8 cellular contexts compared by ENCODE assay signal in genomic region chr12:122975790-122976647, GRCh38. TPM values are rescaled to one million over a fixed set of nuclear protein-coding genes. Genes with fewer than 3 reads are reported as not detected.
DNase-seq lines count a peak whose midpoint lies in the region; ATAC-seq lines count a peak whose summit lies in the region.

No MANE protein-coding gene starts in this region.

- H3K4me3 Mint-ChIP-seq in activated T-cell treated with anti-CD3 and anti-CD28 coated beads, Interleukin-2, amount 50 U/mL, for 72 hours, result peak overlapping the region; percentile 98
- H3K4me3 Mint-ChIP-seq in activated CD8-positive, alpha-beta T cell treated with anti-CD3 and anti-CD28 coated beads, Interleukin-2, amount 10 ng/mL, durations not matched to agents 7 days and 5 days, result peak overlapping the region; percentile 99
- H3K4me3 Mint-ChIP-seq in immature natural killer cell, result peak overlapping the region; percentile 98 to 99 (median 98)

- H3K27me3 Mint-ChIP-seq in activated T-cell treated with anti-CD3 and anti-CD28 coated beads, Interleukin-2, amount 50 U/mL, for 72 hours (ENCODE audit: low read depth), result no peaks in the 10 kb centered on the region
- H3K27me3 Mint-ChIP-seq in activated CD8-positive, alpha-beta T cell treated with anti-CD3 and anti-CD28 coated beads, Interleukin-2, amount 10 ng/mL, durations not matched to agents 7 days and 5 days (ENCODE audit: low read depth), result no peaks in the 10 kb centered on the region
- H3K27me3 Mint-ChIP-seq in immature natural killer cell (ENCODE audit: low read depth in 3 of 3), result peaks cover 12 to 20% (median 13%) of the 10 kb centered on the region in 3 donors

- H3K27me3 ChIP-seq in thymus (ENCODE audit: control insufficient read depth, insufficient read depth), result no peaks in the 10 kb centered on the region

- CTCF ChIA-PET in activated CD8-positive, alpha-beta T cell treated with anti-CD3 and anti-CD28 coated beads, Interleukin-2, amount 10 ng/mL, durations not matched to agents 7 days and 5 days (lab: Charles Lee), result interaction anchor here (1.0 to 3.4 kb wide), 8 partner anchors 8 to 262 kb away, joined by 3 to 14 read pairs (median 4); no protein-coding TSS in a partner anchor

- H3K27ac ChIP-seq in thymus (ENCODE audit: low read depth), result no peak overlapping the region

- H3K4me1 Mint-ChIP-seq in activated T-cell treated with anti-CD3 and anti-CD28 coated beads, Interleukin-2, amount 50 U/mL, for 72 hours (ENCODE audit: low read depth), result peaks cover 32% of the 10 kb centered on the region
- peaks cover 46% of the 10 kb centered on the region for H3K4me1 Mint-ChIP-seq in activated CD8-positive, alpha-beta T cell treated with anti-CD3 and anti-CD28 coated beads, Interleukin-2, amount 10 ng/mL, durations not matched to agents 7 days and 5 days (ENCODE audit: low read depth)
- H3K4me1 Mint-ChIP-seq in immature natural killer cell, result peaks cover 38 to 42% of the 10 kb centered on the region in 2 donors

- peaks cover 23% of the 10 kb centered on the region for H3K4me1 ChIP-seq in thymus (ENCODE audit: control insufficient read depth, insufficient read depth, low read length)

- ATAC-seq in activated T-cell treated with anti-CD3 and anti-CD28 coated beads, Interleukin-2, amount 50 U/mL, for 72 hours (replicated peaks in 1 of 2), result no peak
- ATAC-seq in activated CD8-positive, alpha-beta T cell treated with anti-CD3 and anti-CD28 coated beads, Interleukin-2, amount 10 ng/mL, durations not matched to agents 7 days and 5 days, result no peak
- ATAC-seq in HG02885 (IDR thresholded peaks at IDR 0.05; ENCODE audit: poor library complexity, unreplicated experiment), result no peak

- H3K36me3 Mint-ChIP-seq in activated T-cell treated with anti-CD3 and anti-CD28 coated beads, Interleukin-2, amount 50 U/mL, for 72 hours (ENCODE audit: insufficient read depth in 2 of 2), result peaks cover 0 to 1% of the 10 kb centered on the region in 2 donors
- H3K36me3 Mint-ChIP-seq in activated CD8-positive, alpha-beta T cell treated with anti-CD3 and anti-CD28 coated beads, Interleukin-2, amount 10 ng/mL, durations not matched to agents 7 days and 5 days (ENCODE audit: low read depth), result peaks cover 15% of the 10 kb centered on the region
- H3K36me3 Mint-ChIP-seq in immature natural killer cell, result no peaks in the 10 kb centered on the region

- peak overlapping the region; percentile 54 for H3K27ac Mint-ChIP-seq in activated T-cell treated with anti-CD3 and anti-CD28 coated beads, Interleukin-2, amount 50 U/mL, for 72 hours
- H3K27ac Mint-ChIP-seq in activated CD8-positive, alpha-beta T cell treated with anti-CD3 and anti-CD28 coated beads, Interleukin-2, amount 10 ng/mL, durations not matched to agents 7 days and 5 days, result peak overlapping the region; percentile 100
- H3K27ac Mint-ChIP-seq in immature natural killer cell, result peak overlapping the region; percentile 98 to 100 (median 98)

- peaks cover 13% of the 10 kb centered on the region for H3K36me3 ChIP-seq in thymus (ENCODE audit: control insufficient read depth, insufficient read depth)

- H3K9me3 Mint-ChIP-seq in activated T-cell treated with anti-CD3 and anti-CD28 coated beads, Interleukin-2, amount 50 U/mL, for 72 hours, result no peaks in the 10 kb centered on the region
- no peaks in the 10 kb centered on the region for H3K9me3 Mint-ChIP-seq in activated CD8-positive, alpha-beta T cell treated with anti-CD3 and anti-CD28 coated beads, Interleukin-2, amount 10 ng/mL, durations not matched to agents 7 days and 5 days (ENCODE audit: insufficient read depth)
- no peaks in the 10 kb centered on the region for H3K9me3 Mint-ChIP-seq in immature natural killer cell

- WGBS in thymus, result 20% methylated on average over 8 of the region's 8 CpGs

- POLR2A ChIA-PET in activated CD8-positive, alpha-beta T cell treated with anti-CD3 and anti-CD28 coated beads, Interleukin-2, amount 10 ng/mL, durations not matched to agents 7 days and 5 days (lab: Charles Lee), result interaction anchor here (0.8 to 3.0 kb wide), 11 partner anchors 10 to 257 kb away, joined by 3 to 21 read pairs (median 4); partner anchors contain the start of genes HIP1R, MPHOSPH9 and MTRFR

- DNase-seq in activated T-cell treated with anti-CD3 and anti-CD28 coated beads, Interleukin-2, amount 50 U/mL, for 72 hours, result no peak
- no peak for DNase-seq in activated T-cell treated with anti-CD3 and anti-CD28 coated beads, Interleukin-2, amount 50 U/mL, for 48 hours
- DNase-seq in activated CD8-positive, alpha-beta T cell treated with anti-CD3 and anti-CD28 coated beads, Interleukin-2, amount 10 ng/mL, durations not matched to agents 7 days and 5 days, result no peak
- DNase-seq in immature natural killer cell (no peak), DMS153 treated with DMSO at 0.1 percent for 48 hours (lab: John Stamatoyannopoulos, UW; ENCODE audit: unreplicated experiment) (no peak)
- no peak for DNase-seq in stimulated activated CD4-positive, alpha-beta T cell treated with anti-CD3 and anti-CD28 coated beads, Interleukin-4, amount 100 ng/mL, for 4 hours

- H3K4me3 ChIP-seq in thymus (ENCODE audit: low read length), result peak overlapping the region; percentile 71

- no peaks in the 10 kb centered on the region for H3K9me3 ChIP-seq in thymus (ENCODE audit: control insufficient read depth)

RNA-seq across cellular contexts. Expression of gene OGFOD2, which starts 1.0 kb away (rescaled TPM):
- 10 to 100 TPM; 26.6 to 32.5 TPM for total RNA-seq in activated T-cell treated with anti-CD3 and anti-CD28 coated beads, Interleukin-2, amount 50 U/mL, for 72 hours
- total RNA-seq in activated CD8-positive, alpha-beta T cell treated with anti-CD3 and anti-CD28 coated beads, Interleukin-2, amount 10 ng/mL, durations not matched to agents 7 days and 5 days, result 10 to 100 TPM; 24.1 to 27.0 TPM
- 10 to 100 TPM; 14.4 to 16.6 (median 16.3) TPM for polyA plus RNA-seq in immature natural killer cell
- polyA plus RNA-seq in thymus, result 20.6 TPM

RNA-seq across cellular contexts. Expression of gene ARL6IP4, which starts 4.5 kb away (rescaled TPM):
- total RNA-seq in activated T-cell treated with anti-CD3 and anti-CD28 coated beads, Interleukin-2, amount 50 U/mL, for 72 hours, result 100 to 1,000 TPM; 183 to 187 TPM
- 100 to 1,000 TPM; 204 to 213 TPM for total RNA-seq in activated CD8-positive, alpha-beta T cell treated with anti-CD3 and anti-CD28 coated beads, Interleukin-2, amount 10 ng/mL, durations not matched to agents 7 days and 5 days
- polyA plus RNA-seq in immature natural killer cell, result 100 to 1,000 TPM; 131 to 327 (median 245) TPM
- 302 TPM for polyA plus RNA-seq in thymus

RNA-seq across cellular contexts. Expression of gene ABCB9, which starts 9.8 kb away (rescaled TPM):
- total RNA-seq in activated T-cell treated with anti-CD3 and anti-CD28 coated beads, Interleukin-2, amount 50 U/mL, for 72 hours, result 1 to 10 TPM; 4.9 to 7.0 TPM
- total RNA-seq in activated CD8-positive, alpha-beta T cell treated with anti-CD3 and anti-CD28 coated beads, Interleukin-2, amount 10 ng/mL, durations not matched to agents 7 days and 5 days, result 1 to 10 TPM; 5.9 to 6.0 TPM
- polyA plus RNA-seq in immature natural killer cell, result under 1 TPM in 2 of 3 donors, not detected in 1; 0.31 to 0.44 TPM
- polyA plus RNA-seq in thymus, result 1.8 TPM
